In the genomic region with DNA sequence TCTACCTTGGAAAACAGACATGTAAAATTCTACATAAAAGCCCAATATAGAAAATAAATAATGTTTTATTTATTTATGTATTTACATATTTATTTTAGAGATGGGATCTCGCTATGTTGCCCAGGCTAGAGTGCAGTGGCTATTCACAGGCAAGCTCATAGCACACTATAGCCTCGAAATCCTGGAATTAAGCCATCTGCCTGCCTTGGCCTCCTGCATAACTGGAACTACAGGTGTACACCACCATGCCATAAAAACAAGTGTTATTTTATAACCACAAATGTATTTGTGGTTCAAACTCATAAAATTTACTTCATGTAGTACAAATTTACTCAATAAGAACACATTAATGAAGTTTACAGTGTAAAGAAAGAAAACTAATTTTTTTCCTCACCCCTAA, we compare ENCODE assay signal across 18 cellular contexts. TPM values are rescaled to one million over a fixed set of nuclear protein-coding genes. Genes with fewer than 3 reads are reported as not detected.
DNase-seq lines count a peak whose midpoint lies in the region; ATAC-seq and TF ChIP-seq lines count a peak whose summit lies in the region.
"Had no signal": no experiment of that assay in that cellular context is flagged by ENCODE, and none has a peak within 500 bp of the region (broad histone marks: within the 10 kb centered on the region; RNA-seq: fewer than 3 reads in every experiment).

No MANE protein-coding gene starts in this region.

- H3K18ac ChIP-seq in IMR-90 (ENCODE audit: low read depth, low read length) = no peak overlapping the region

- H2BK120ac ChIP-seq in IMR-90 (ENCODE audit: low read depth, low read length) = no peak overlapping the region

- no peak overlapping the region for H2AK5ac ChIP-seq in IMR-90 (ENCODE audit: low read depth, low read length)

- dilution Hi-C loops in IMR-90 (cut with HindIII; ENCODE audit: low sequenced_read_pairs, unreplicated experiment) = no loop called here

- in situ Hi-C loops in IMR-90 (cut with MboI; ENCODE audit: low sequenced_read_pairs) = no loop called here

- WGBS in IMR-90 (ENCODE audit: extremely low coverage in 2 of 2, insufficient read length in 1 of 2), 2 experiments = no CpG with 5 or more reads among the region's 2 CpGs
- WGBS in prostate gland = 64% methylated on average over 2 of the region's 2 CpGs
- 57 to 84% methylated on average over 2 of the region's 2 CpGs for WGBS in sigmoid colon, 2 donors

- H3K9ac ChIP-seq in IMR-90 (ENCODE audit: low read depth, low read length) (no peak overlapping the region), PC-3 (ENCODE audit: low read length) (no peak overlapping the region)
- H3K9ac ChIP-seq: BLaER1 had no signal

- H3K27ac ChIP-seq in IMR-90 (ENCODE audit: insufficient read depth, low read length) (no peak overlapping the region), PC-3 (ENCODE audit: low read length) (peak overlapping the region; percentile 49; the same call in 1 of the 2 replicates), epithelial cell of prostate (peak overlapping the region; percentile 35), prostate gland (peak overlapping the region in 1 of 2 donors; percentile 66), sigmoid colon (no peak overlapping the region)
- H3K27ac ChIP-seq: BLaER1, HL-60 had no signal

- no peaks in the 10 kb centered on the region for H3K9me3 ChIP-seq in IMR-90 (ENCODE audit: control insufficient read depth, insufficient read depth, low read length)
- H3K9me3 ChIP-seq in PC-3 (ENCODE audit: low read length) = no peaks in the 10 kb centered on the region
- no peaks in the 10 kb centered on the region for H3K9me3 ChIP-seq in prostate gland
- H3K9me3 ChIP-seq in sigmoid colon = no peaks in the 10 kb centered on the region
- H3K9me3 ChIP-seq: BLaER1 had no signal

- peak overlapping the region; percentile 40; the same call in 1 of the 2 replicates for H3K4ac ChIP-seq in IMR-90 (ENCODE audit: low read depth, low read length)

- H3K27me3 ChIP-seq in IMR-90 (ENCODE audit: control insufficient read depth, insufficient read depth, low read length) (no peaks in the 10 kb centered on the region), PC-3 (ENCODE audit: low read length) (no peaks in the 10 kb centered on the region), prostate gland (replicated peaks; ENCODE audit: insufficient read depth) (no peaks in the 10 kb centered on the region), sigmoid colon (no peaks in the 10 kb centered on the region)
- H3K27me3 ChIP-seq: BLaER1 had no signal

- ATAC-seq in IMR-90 (ENCODE audit: low read depth) = no peak
- no peak for ATAC-seq in PC-3
- ATAC-seq in esophagus mucosa = no peak
- ATAC-seq in GM21390 (IDR thresholded peaks at IDR 0.05; ENCODE audit: unreplicated experiment) = no peak

- no peak overlapping the region for H4K5ac ChIP-seq in IMR-90 (ENCODE audit: low read depth, low read length)

- no peaks in the 10 kb centered on the region for H3K9me1 ChIP-seq in IMR-90 (ENCODE audit: insufficient read depth, low read length)

- TF ChIP-seq CTCF in IMR-90 (conservative IDR thresholded peaks at IDR 0.05; ENCODE audit: low read depth, low read length) (no peak), PC-3 (conservative IDR thresholded peaks at IDR 0.05; ENCODE audit: low read depth, low read length) (no peak), prostate gland (IDR thresholded peaks at IDR 0.05) (no peak), sigmoid colon (IDR thresholded peaks at IDR 0.05) (no peak)

- no peak overlapping the region for H2BK5ac ChIP-seq in IMR-90 (ENCODE audit: low read depth, low read length, poor library complexity, severe bottlenecking)

- no peak for TF ChIP-seq POLR2A in IMR-90 (IDR thresholded peaks at IDR 0.05; ENCODE audit: low read depth, low read length)
- no peak for TF ChIP-seq POLR2A in prostate gland (IDR thresholded peaks at IDR 0.05)
- no peak for TF ChIP-seq POLR2A in sigmoid colon (IDR thresholded peaks at IDR 0.05)

- H3K4me3 ChIP-seq in IMR-90 (ENCODE audit: insufficient read depth, low read depth, low read length) = no peak overlapping the region
- H3K4me3 ChIP-seq in PC-3 (ENCODE audit: low read length) = no peak overlapping the region
- H3K4me3 ChIP-seq in prostate gland = no peak overlapping the region
- no peak overlapping the region for H3K4me3 ChIP-seq in sigmoid colon
- H3K4me3 ChIP-seq: BLaER1 had no signal

- H3K23ac ChIP-seq in IMR-90 (ENCODE audit: low read depth, low read length) = no peak overlapping the region

- no peak overlapping the region for H3K4me2 ChIP-seq in IMR-90 (ENCODE audit: low read depth, low read length)
- H3K4me2 ChIP-seq in PC-3 (ENCODE audit: low read length) = no peak overlapping the region
- H3K4me2 ChIP-seq: BLaER1 had no signal

- TF ChIP-seq EP300 in sigmoid colon (IDR thresholded peaks at IDR 0.05) = no peak

- H3K36me3 ChIP-seq in IMR-90 (ENCODE audit: control insufficient read depth, insufficient read depth, low read length) = no peaks in the 10 kb centered on the region
- H3K36me3 ChIP-seq in PC-3 (ENCODE audit: low read depth, low read length) = no peaks in the 10 kb centered on the region
- no peaks in the 10 kb centered on the region for H3K36me3 ChIP-seq in prostate gland
- H3K36me3 ChIP-seq in sigmoid colon = no peaks in the 10 kb centered on the region
- H3K36me3 ChIP-seq: BLaER1 had no signal

- H2AFZ ChIP-seq in IMR-90 (replicated peaks; ENCODE audit: low read length, poor library complexity) (no peak overlapping the region), PC-3 (ENCODE audit: low read length) (no peak overlapping the region)

- no peak overlapping the region for H3K56ac ChIP-seq in IMR-90 (ENCODE audit: extremely low read depth, insufficient read depth, low read length)

- H3K9me2 ChIP-seq in PC-3 (replicated peaks; ENCODE audit: low read length) = no peaks in the 10 kb centered on the region

- no peak overlapping the region for H2AK9ac ChIP-seq in IMR-90 (replicated peaks; ENCODE audit: low read depth, low read length, poor library complexity)

- intact Hi-C loops in IMR-90 (cut with micrococcal nuclease) = loop anchor here (5.0 kb wide), 1 partner anchor 51 kb away; no protein-coding TSS in a partner anchor
- intact Hi-C loops in PC-3 (cut with micrococcal nuclease) = no loop called here
- intact Hi-C loops in prostate gland (cut with DNase I) = no loop called here
- intact Hi-C loops in sigmoid colon (cut with DNase I) = no loop called here

- no peak overlapping the region for H2BK20ac ChIP-seq in IMR-90 (ENCODE audit: low read depth, low read length)

- no peaks in the 10 kb centered on the region for H3K79me2 ChIP-seq in PC-3 (ENCODE audit: low read length)

- H3F3A ChIP-seq in PC-3 (ENCODE audit: low read length, unreplicated experiment) = no peaks in the 10 kb centered on the region

- CTCF ChIA-PET in IMR-90 (lab: Yijun Ruan, JAX) = interaction anchor here (1.2 kb wide), 1 partner anchor 18 kb away, joined by 4 read pairs; no protein-coding TSS in a partner anchor
- CTCF ChIA-PET in PC-3 (lab: Charles Lee) = no interaction called here

- H3K14ac ChIP-seq in IMR-90 (replicated peaks; ENCODE audit: low read depth, low read length) = no peak overlapping the region

- H3K79me1 ChIP-seq in IMR-90 (ENCODE audit: low read depth in 1 of 2, low read length in 2 of 2) = no peaks in the 10 kb centered on the region

- H4K8ac ChIP-seq in IMR-90 (ENCODE audit: low read depth in 2 of 2, low read length in 2 of 2) = no peak overlapping the region

- H3K4me1 ChIP-seq in IMR-90 (ENCODE audit: control insufficient read depth, insufficient read depth, low read length) (peaks cover 7% of the 10 kb centered on the region), PC-3 (ENCODE audit: insufficient read depth, low read length) (peaks cover 15% of the 10 kb centered on the region; the same call in 1 of the 2 replicates), prostate gland (replicated peaks) (peaks cover 4% of the 10 kb centered on the region), sigmoid colon (peaks cover 0 to 5% (median 0%) of the 10 kb centered on the region in 4 donors)
- H3K4me1 ChIP-seq: BLaER1 had no signal

- DNase-seq in IMR-90 (no peak), PC-3 (peak; percentile 38), epithelial cell of prostate (ENCODE audit: low read depth, low spot score) (no peak), prostate gland (ENCODE audit: low spot score) (peak; percentile 32), retina (no peak), sigmoid colon (no peak)
- DNase-seq: 8988T; CD4-positive, alpha-beta memory T cell; DMS153; DMS79; GF-D8; GOT3; H7 had no signal

- TF ChIP-seq RAD21 in IMR-90 (IDR thresholded peaks at IDR 0.05; ENCODE audit: low read length) = no peak

- POLR2A ChIA-PET in IMR-90 (lab: Charles Lee; ENCODE audit: unreplicated experiment) (no interaction called here), PC-3 (lab: Charles Lee; ENCODE audit: unreplicated experiment) (interaction anchor here (0.5 kb wide), 1 partner anchor 22 kb away, joined by 5 read pairs; no protein-coding TSS in a partner anchor)

- no peak overlapping the region for H4K91ac ChIP-seq in IMR-90 (ENCODE audit: insufficient read depth, low read depth, low read length)

- H2BK15ac ChIP-seq in IMR-90 (ENCODE audit: low read depth, low read length) = no peak overlapping the region

- BruUV-seq in IMR-90 (replicated peaks; lab: Mats Ljungman, UMichigan) (no TSS peak), PC-3 (replicated peaks; lab: Mats Ljungman, UMichigan) (no TSS peak)

- H4K20me1 ChIP-seq in IMR-90 (ENCODE audit: insufficient read depth, low read length) (no peaks in the 10 kb centered on the region), PC-3 (ENCODE audit: low read length) (no peaks in the 10 kb centered on the region)
- H4K20me1 ChIP-seq: BLaER1 had no signal

TF ChIP-seq in IMR-90, 13 proteins besides CTCF, POLR2A, EP300 and RAD21 (continues in another document):
- no peak for TF ChIP-seq MXI1 (IDR thresholded peaks at IDR 0.05; ENCODE audit: borderline replicate concordance, low read depth, low read length)

RNA-seq across cellular contexts. Expression of a gene that starts 7.0 kb away (rescaled TPM):
- total RNA-seq in IMR-90 (2012; rRNA removed) (13.8 and 29.2 TPM in 2 replicates), PC-3 (2014; rRNA removed) (8.1 and 9.7 TPM in 2 replicates), prostate gland (10 to 100 TPM; 18.4 to 23.5 TPM), esophagus mucosa (6.6 TPM), sigmoid colon (10 to 100 TPM; 12.9 to 23.5 (median 21.6) TPM)
- polyA plus RNA-seq in IMR-90 (2012; rRNA removed) (8.8 and 10.3 TPM in 2 replicates), sigmoid colon (100 to 1,000 TPM in 1 of 3 donors, 10 to 100 TPM in 2; 28.9 to 145 (median 92.5) TPM)
- polyA plus RNA-seq in IMR-90 (2012; cell fraction: cytosol; rRNA removed) = 5.1 and 7.3 TPM in 2 replicates
- 2.7 and 3.2 TPM in 2 replicates for polyA plus RNA-seq in IMR-90 (2012; cell fraction: nucleus; rRNA removed; ENCODE audit: low replicate concordance)

RNA-seq across cellular contexts. Expression of a gene that starts 57.8 kb away (rescaled TPM):
- 10.0 and 46.6 TPM in 2 replicates for total RNA-seq in IMR-90 (2012; rRNA removed)
- polyA plus RNA-seq in IMR-90 (2012; rRNA removed) = 9.3 and 12.5 TPM in 2 replicates
- 2.9 and 4.5 TPM in 2 replicates for polyA plus RNA-seq in IMR-90 (2012; cell fraction: cytosol; rRNA removed)
- 1.8 and 7.6 TPM in 2 replicates for polyA plus RNA-seq in IMR-90 (2012; cell fraction: nucleus; rRNA removed; ENCODE audit: low replicate concordance)
- total RNA-seq in PC-3 (2014; rRNA removed) = 0.29 TPM in 2 replicates
- total RNA-seq in prostate gland = 1 to 10 TPM; 3.1 to 3.8 TPM
- total RNA-seq in esophagus mucosa = 3.8 TPM
- 1 to 10 TPM; 2.1 to 10.0 (median 5.6) TPM for total RNA-seq in sigmoid colon
- polyA plus RNA-seq in sigmoid colon = 1 to 10 TPM; 2.8 to 7.3 (median 6.6) TPM
- total RNA-seq: A673 had no signal

Comparison
In these comparisons a context has a peak if more than half of its experiments do, and no peak if none do; other contexts are left out.
1. DNase-seq: peak in PC-3 (single experiment) and prostate gland (single experiment); none in IMR-90 (single experiment), epithelial cell of prostate (single experiment), retina (single experiment) and sigmoid colon (single experiment).
2. H3K27ac ChIP-seq: peak in PC-3 (single experiment) and epithelial cell of prostate (single experiment); none in IMR-90 (single experiment) and sigmoid colon (0 of 4).